ENCODE assay signal across 8 cellular contexts in the genomic region with DNA sequence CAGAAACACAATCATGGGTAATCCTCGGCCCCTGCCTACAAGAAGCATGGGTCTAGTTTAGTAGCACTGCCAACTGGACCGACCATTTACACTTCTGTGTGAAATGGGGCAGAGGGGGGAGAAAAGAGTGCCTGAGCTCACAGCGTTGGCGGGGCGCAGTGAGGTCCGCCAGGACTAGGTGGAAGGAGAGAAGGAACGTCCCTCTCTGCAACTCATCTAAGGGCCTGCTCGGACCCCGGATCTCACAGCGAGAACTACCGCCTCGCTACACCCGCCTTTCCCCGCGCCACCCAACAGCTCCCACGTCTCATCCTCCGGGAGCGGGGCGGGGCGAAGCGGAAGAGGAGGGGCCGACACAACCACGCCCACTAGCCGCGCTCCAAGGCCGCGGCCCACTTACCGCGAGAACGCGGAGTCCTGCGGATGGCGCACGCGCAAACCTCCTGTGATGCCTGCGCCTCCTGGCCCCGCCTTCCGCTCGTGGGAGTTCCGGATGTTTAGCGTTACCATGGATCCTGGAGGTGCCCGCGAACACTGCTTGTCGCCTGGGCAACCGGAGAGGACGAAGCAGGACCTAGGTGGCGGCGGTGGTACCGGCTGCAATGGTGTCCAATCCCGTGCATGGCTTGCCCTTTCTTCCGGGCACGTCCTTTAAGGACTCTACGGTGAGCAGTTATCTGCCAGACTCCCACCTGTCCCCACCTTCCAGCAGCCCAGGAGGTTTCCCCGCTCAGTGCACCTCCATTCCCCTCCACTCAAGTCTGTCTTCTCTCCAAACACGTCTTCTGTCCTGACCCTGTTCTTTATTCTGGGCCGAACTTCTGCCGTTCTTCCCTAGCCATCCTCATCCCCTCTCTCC. TPM values are rescaled to one million over a fixed set of nuclear protein-coding genes. Genes with fewer than 3 reads are reported as not detected.
A peak's percentile ranks its signal among the peaks of the same experiment; 100 is the strongest.
DNase-seq lines count a peak whose midpoint lies in the region; ATAC-seq and TF ChIP-seq lines count a peak whose summit lies in the region.

A gene with protein sequence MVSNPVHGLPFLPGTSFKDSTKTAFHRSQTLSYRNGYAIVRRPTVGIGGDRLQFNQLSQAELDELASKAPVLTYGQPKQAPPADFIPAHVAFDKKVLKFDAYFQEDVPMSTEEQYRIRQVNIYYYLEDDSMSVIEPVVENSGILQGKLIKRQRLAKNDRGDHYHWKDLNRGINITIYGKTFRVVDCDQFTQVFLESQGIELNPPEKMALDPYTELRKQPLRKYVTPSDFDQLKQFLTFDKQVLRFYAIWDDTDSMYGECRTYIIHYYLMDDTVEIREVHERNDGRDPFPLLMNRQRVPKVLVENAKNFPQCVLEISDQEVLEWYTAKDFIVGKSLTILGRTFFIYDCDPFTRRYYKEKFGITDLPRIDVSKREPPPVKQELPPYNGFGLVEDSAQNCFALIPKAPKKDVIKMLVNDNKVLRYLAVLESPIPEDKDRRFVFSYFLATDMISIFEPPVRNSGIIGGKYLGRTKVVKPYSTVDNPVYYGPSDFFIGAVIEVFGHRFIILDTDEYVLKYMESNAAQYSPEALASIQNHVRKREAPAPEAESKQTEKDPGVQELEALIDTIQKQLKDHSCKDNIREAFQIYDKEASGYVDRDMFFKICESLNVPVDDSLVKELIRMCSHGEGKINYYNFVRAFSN (plus strand): TSS at position 534 of the 859 bp plus-strand sequence. CDS start 69 bp downstream, at position 603.

- no peak within 1 kb of the TSS for H2BK15ac ChIP-seq in mesendoderm (replicated peaks; ENCODE audit: low read depth)

- peak within 1 kb of the TSS; percentile 73 for H4K5ac ChIP-seq in mesendoderm (ENCODE audit: low read length)

- peak within 1 kb of the TSS; percentile 90 for H3K23ac ChIP-seq in mesendoderm (ENCODE audit: low read length)

- H3K36me3 Mint-ChIP-seq in endodermal cell (ENCODE audit: low read depth), result no peaks in the 10 kb centered on the region

- no peak within 1 kb of the TSS for H3K27ac Mint-ChIP-seq in endodermal cell

- peak within 1 kb of the TSS; percentile 75 for H3K9ac ChIP-seq in endodermal cell (ENCODE audit: extremely low read depth, low read length, poor library complexity, severe bottlenecking)
- H3K9ac ChIP-seq in mesendoderm (ENCODE audit: low read length), result peak within 1 kb of the TSS; percentile 97

- H3K56ac ChIP-seq in mesendoderm (ENCODE audit: low read length), result peak within 1 kb of the TSS; percentile 98

- H3K4ac ChIP-seq in mesendoderm (ENCODE audit: low read depth, low read length), result peak within 1 kb of the TSS; percentile 74

- H2BK120ac ChIP-seq in mesendoderm (ENCODE audit: low read depth, low read length), result no peak within 1 kb of the TSS

- H3K27me3 ChIP-seq in endodermal cell (ENCODE audit: control insufficient read depth, insufficient read depth, low read length, poor library complexity, severe bottlenecking) (no peaks in the 10 kb centered on the region), mesendoderm (ENCODE audit: insufficient read depth, low read length, poor library complexity) (no peaks in the 10 kb centered on the region)

- no peaks in the 10 kb centered on the region for H3K79me2 ChIP-seq in mesendoderm (ENCODE audit: control insufficient read depth, insufficient read depth, low read length)

- peak within 1 kb of the TSS; percentile 89 for H3K4me3 ChIP-seq in endodermal cell (ENCODE audit: low read length)
- peak within 1 kb of the TSS; percentile 80 for H3K4me3 ChIP-seq in mesendoderm (ENCODE audit: low read length)

- no peaks in the 10 kb centered on the region for H3K27me3 Mint-ChIP-seq in endodermal cell (ENCODE audit: insufficient read depth)

- H2BK5ac ChIP-seq in mesendoderm (ENCODE audit: low read length), result peak within 1 kb of the TSS; percentile 82

- H2AK5ac ChIP-seq in mesendoderm (ENCODE audit: low read length), result peak within 1 kb of the TSS; percentile 90

- no peaks in the 10 kb centered on the region for H3K79me1 ChIP-seq in mesendoderm (ENCODE audit: low read length)

- H3K9me3 ChIP-seq in endodermal cell (ENCODE audit: control insufficient read depth, low read length), result no peaks in the 10 kb centered on the region

- DNase-seq in COLO829 (ENCODE audit: low spot score) (peak; percentile 99), HT-29 (ENCODE audit: low spot score) (peak; percentile 98), NOMO-1 (lab: John Stamatoyannopoulos, UW; ENCODE audit: unreplicated experiment in 2 of 2) (peak; percentile 94 to 96), endodermal cell (peak; percentile 99), mesendoderm (peak; percentile 99)
- DNase-seq in activated CD8-positive, alpha-beta memory T cell treated with anti-CD3 and anti-CD28 coated beads for 48 hours (ENCODE audit: low read depth in 2 of 3, low spot score in 2 of 3), result peak; percentile 92 to 97 (median 95)
- peak; percentile 96 for DNase-seq in stimulated activated CD8-positive, alpha-beta memory T cell treated with anti-CD3 and anti-CD28 coated beads, Interleukin-15, amount 100 ng/mL, for 1 hour (ENCODE audit: low read depth)

- 0% methylated on average over 9 to 57 of the region's 57 CpGs for WGBS in endodermal cell (ENCODE audit: insufficient coverage in 1 of 2, insufficient read length in 1 of 2), 2 experiments
- no CpG with 5 or more reads among the region's 57 CpGs for WGBS in mesendoderm (ENCODE audit: extremely low coverage, insufficient coverage, low lambda C conversion rate)

- H3K9me3 Mint-ChIP-seq in endodermal cell, result no peaks in the 10 kb centered on the region

- H3K18ac ChIP-seq in mesendoderm (ENCODE audit: low read length), result peak within 1 kb of the TSS; percentile 68

- H3K4me1 Mint-ChIP-seq in endodermal cell, result peaks cover 18% of the 10 kb centered on the region

- peaks cover 3% of the 10 kb centered on the region for H3K4me1 ChIP-seq in endodermal cell (ENCODE audit: control insufficient read depth, insufficient read depth, low read length)
- peaks cover 2% of the 10 kb centered on the region for H3K4me1 ChIP-seq in mesendoderm (ENCODE audit: control insufficient read depth, low read depth, low read length)

- peak within 1 kb of the TSS; percentile 89 for H3K4me2 ChIP-seq in mesendoderm (ENCODE audit: low read length)

- no peak for TF ChIP-seq CTCF in endodermal cell (conservative IDR thresholded peaks at IDR 0.05)

- H4K8ac ChIP-seq in mesendoderm (ENCODE audit: low read depth, low read length), result no peak within 1 kb of the TSS

- H3K27ac ChIP-seq in endodermal cell (ENCODE audit: low read depth, low read length), result peak within 1 kb of the TSS; percentile 84
- H3K27ac ChIP-seq in mesendoderm (ENCODE audit: low read depth, low read length), result peak within 1 kb of the TSS; percentile 90

- H3K4me3 Mint-ChIP-seq in endodermal cell, result no peak within 1 kb of the TSS

- peak; percentile 91 for ATAC-seq in GM21360 (IDR thresholded peaks at IDR 0.05; ENCODE audit: unreplicated experiment)

- peaks cover 2% of the 10 kb centered on the region for H3K36me3 ChIP-seq in endodermal cell (ENCODE audit: control insufficient read depth, insufficient read depth, low read length)
- H3K36me3 ChIP-seq in mesendoderm (ENCODE audit: control insufficient read depth, insufficient read depth, low read length), result no peaks in the 10 kb centered on the region

RNA-seq across cellular contexts. Expression of the gene that starts here (rescaled TPM):
- 9.1 and 9.4 TPM in 2 replicates for total RNA-seq in HT-29 (2014; rRNA removed; shearing (Covaris generic))
- total RNA-seq in endodermal cell, result 10 to 100 TPM; 26.4 to 46.4 TPM
- polyA plus RNA-seq in endodermal cell (2013, experiment 1 of 2), result 49.7 TPM
- polyA plus RNA-seq in endodermal cell (2013, experiment 2 of 2), result 49.3 TPM
- 7.6 TPM for polyA plus RNA-seq in mesendoderm (2013, experiment 1 of 2)
- polyA plus RNA-seq in mesendoderm (2013, experiment 2 of 2), result 7.2 TPM

Comparison
In these comparisons a context has a peak if more than half of its experiments do, and no peak if none do; other contexts are left out.
1. Peak in every context shown above with its lines: DNase-seq, ATAC-seq, H3K4me3 ChIP-seq and H3K27ac ChIP-seq.